13 cellular contexts compared by ENCODE assay signal in genomic region chr1:51515982-51516638, GRCh38. TPM values are rescaled to one million over a fixed set of nuclear protein-coding genes. Genes with fewer than 3 reads are reported as not detected.
DNase-seq lines count a peak whose midpoint lies in the region; ATAC-seq and TF ChIP-seq lines count a peak whose summit lies in the region.
"Had no signal": no experiment of that assay in that cellular context is flagged by ENCODE, and none has a peak within 500 bp of the region (broad histone marks: within the 10 kb centered on the region; RNA-seq: fewer than 3 reads in every experiment).

No MANE protein-coding gene starts in this region.

- TF ChIP-seq CTCF in CD14-positive monocyte (IDR thresholded peaks at IDR 0.05) (no peak), neural crest cell (conservative IDR thresholded peaks at IDR 0.05) (no peak)

- intact Hi-C loops in CD14-positive monocyte (cut with micrococcal nuclease): loop anchor here in 1 of 2 donors (5.0 to 10.0 kb wide), 3 partner anchors 101 to 551 kb away; partner anchors contain the start of genes FAF1, NRDC and OSBPL9

- H3K36me3 Mint-ChIP-seq in CD14-positive monocyte: no peaks in the 10 kb centered on the region
- no peaks in the 10 kb centered on the region for H3K36me3 Mint-ChIP-seq in neural crest cell (ENCODE audit: low read depth)

- DNase-seq in CD14-positive monocyte (ENCODE audit: low spot score): no peak
- no peak for DNase-seq in MG63
- no peak for DNase-seq in neural crest cell (ENCODE audit: low read depth, low spot score)
- DNase-seq in DMS153 treated with DMSO at 0.1 percent for 48 hours (lab: John Stamatoyannopoulos, UW; ENCODE audit: unreplicated experiment): no peak
- DNase-seq in hypothalamus (lab: John Stamatoyannopoulos, UW): no peak
- DNase-seq in NCI-H2196 treated with DMSO at 0.1 percent for 48 hours (lab: John Stamatoyannopoulos, UW; ENCODE audit: unreplicated experiment): no peak
- DNase-seq: activated CD8-positive, alpha-beta memory T cell treated with anti-CD3 and anti-CD28 coated beads, Interleukin-2, amount 50 U/mL, for 48 hours; H9; kidney glomerular epithelial cell; NCI-H187; SIG-M5 had no signal

- no peaks in the 10 kb centered on the region for H3K27me3 ChIP-seq in MG63

- 0 out of 2 replicates have a peak, but pooled peaks cover 2% of the 10 kb centered on the region for H3K36me3 ChIP-seq in MG63

- H3K27me3 Mint-ChIP-seq in CD14-positive monocyte (ENCODE audit: low read depth in 3 of 3) (no peaks in the 10 kb centered on the region), neural crest cell (ENCODE audit: low read depth) (no peaks in the 10 kb centered on the region)

- H3K9me3 ChIP-seq in MG63: no peaks in the 10 kb centered on the region

- peak overlapping the region; percentile 75; the same call in 1 of the 2 replicates for H3K4me3 ChIP-seq in MG63

- H3K27ac ChIP-seq in cingulate gyrus (ENCODE audit: low read depth, low read length): peak overlapping the region; percentile 3

- peak overlapping the region in 4 of 7 donors; percentile 25 to 94 (median 49) for H3K27ac Mint-ChIP-seq in CD14-positive monocyte
- no peak overlapping the region for H3K27ac Mint-ChIP-seq in neural crest cell (ENCODE audit: unreplicated experiment)
- H3K27ac Mint-ChIP-seq: H9 had no signal

- H3K4me3 Mint-ChIP-seq in CD14-positive monocyte: peak overlapping the region in 1 of 2 donors; percentile 48
- peak overlapping the region; percentile 55 for H3K4me3 Mint-ChIP-seq in neural crest cell

- H3K9me3 Mint-ChIP-seq in CD14-positive monocyte (no peaks in the 10 kb centered on the region), neural crest cell (no peaks in the 10 kb centered on the region)
- H3K9me3 Mint-ChIP-seq: H9 had no signal

- no peak for ATAC-seq in GM21737 (IDR thresholded peaks at IDR 0.05; ENCODE audit: unreplicated experiment)

- H3K4me1 Mint-ChIP-seq in CD14-positive monocyte (peaks cover 68% of the 10 kb centered on the region), neural crest cell (peaks cover 21% of the 10 kb centered on the region)

RNA-seq across cellular contexts. Expression of gene EPS15, which starts 3.0 kb away (rescaled TPM):
- polyA plus RNA-seq in CD14-positive monocyte: 10 to 100 TPM; 36.4 to 53.6 TPM
- 9.3 and 11.4 TPM in 2 replicates for total RNA-seq in MG63 (2014; rRNA removed; shearing (Covaris generic); ENCODE audit: low replicate concordance)
- total RNA-seq in neural crest cell: 41.3 and 41.6 TPM in 2 replicates
